In the genomic region with DNA sequence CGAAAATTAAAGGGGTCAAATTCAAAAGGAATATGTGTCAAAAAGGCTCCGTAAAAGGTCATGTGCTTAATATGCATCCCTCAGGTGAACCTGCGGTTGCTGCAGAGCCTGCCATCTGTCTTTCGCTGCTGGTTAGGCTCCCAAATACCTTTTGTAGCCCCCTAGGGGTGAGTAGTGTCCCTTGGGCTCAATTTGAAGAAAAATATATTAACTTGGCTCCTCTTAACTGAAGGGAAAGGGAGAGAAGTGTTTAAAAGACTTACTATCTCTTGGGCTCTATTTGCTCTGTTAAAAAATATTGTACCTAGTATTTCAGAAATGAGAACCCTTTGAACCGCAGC, we compare ENCODE assay signal across 1 cellular context.
TF ChIP-seq lines count a peak whose summit lies in the region.

No MANE protein-coding gene starts in this region.

TF ChIP-seq in SK-N-SH treated with all-trans-retinoic acid at 6 μM for 48 hours, 23 proteins besides CTCF, POLR2A, EP300 and RAD21 (continued from another document):
- TF ChIP-seq, protein P1, sequence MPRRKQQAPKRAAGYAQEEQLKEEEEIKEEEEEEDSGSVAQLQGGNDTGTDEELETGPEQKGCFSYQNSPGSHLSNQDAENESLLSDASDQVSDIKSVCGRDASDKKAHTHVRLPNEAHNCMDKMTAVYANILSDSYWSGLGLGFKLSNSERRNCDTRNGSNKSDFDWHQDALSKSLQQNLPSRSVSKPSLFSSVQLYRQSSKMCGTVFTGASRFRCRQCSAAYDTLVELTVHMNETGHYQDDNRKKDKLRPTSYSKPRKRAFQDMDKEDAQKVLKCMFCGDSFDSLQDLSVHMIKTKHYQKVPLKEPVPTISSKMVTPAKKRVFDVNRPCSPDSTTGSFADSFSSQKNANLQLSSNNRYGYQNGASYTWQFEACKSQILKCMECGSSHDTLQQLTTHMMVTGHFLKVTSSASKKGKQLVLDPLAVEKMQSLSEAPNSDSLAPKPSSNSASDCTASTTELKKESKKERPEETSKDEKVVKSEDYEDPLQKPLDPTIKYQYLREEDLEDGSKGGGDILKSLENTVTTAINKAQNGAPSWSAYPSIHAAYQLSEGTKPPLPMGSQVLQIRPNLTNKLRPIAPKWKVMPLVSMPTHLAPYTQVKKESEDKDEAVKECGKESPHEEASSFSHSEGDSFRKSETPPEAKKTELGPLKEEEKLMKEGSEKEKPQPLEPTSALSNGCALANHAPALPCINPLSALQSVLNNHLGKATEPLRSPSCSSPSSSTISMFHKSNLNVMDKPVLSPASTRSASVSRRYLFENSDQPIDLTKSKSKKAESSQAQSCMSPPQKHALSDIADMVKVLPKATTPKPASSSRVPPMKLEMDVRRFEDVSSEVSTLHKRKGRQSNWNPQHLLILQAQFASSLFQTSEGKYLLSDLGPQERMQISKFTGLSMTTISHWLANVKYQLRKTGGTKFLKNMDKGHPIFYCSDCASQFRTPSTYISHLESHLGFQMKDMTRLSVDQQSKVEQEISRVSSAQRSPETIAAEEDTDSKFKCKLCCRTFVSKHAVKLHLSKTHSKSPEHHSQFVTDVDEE (CRISPR knock-in tag; IDR thresholded peaks at IDR 0.05), result no peak
- TF ChIP-seq CSDC2 (CRISPR knock-in tag; IDR thresholded peaks at IDR 0.05) (no peak), ZFP30 (CRISPR knock-in tag; IDR thresholded peaks at IDR 0.05) (no peak), BACH2 (CRISPR knock-in tag; IDR thresholded peaks at IDR 0.05; ENCODE audit: borderline replicate concordance) (no peak), PPARA (CRISPR knock-in tag; IDR thresholded peaks at IDR 0.05; ENCODE audit: borderline replicate concordance) (no peak), ZFP3 (CRISPR knock-in tag; IDR thresholded peaks at IDR 0.05) (no peak), TOX (CRISPR knock-in tag; IDR thresholded peaks at IDR 0.05; ENCODE audit: borderline replicate concordance) (no peak), ARNTL (CRISPR knock-in tag; IDR thresholded peaks at IDR 0.05; ENCODE audit: borderline replicate concordance, low read depth) (no peak), ZNF8 (CRISPR knock-in tag; IDR thresholded peaks at IDR 0.05) (no peak), ZC3H10 (CRISPR knock-in tag; IDR thresholded peaks at IDR 0.05) (no peak), RARB (CRISPR knock-in tag; IDR thresholded peaks at IDR 0.05) (no peak)
- TF ChIP-seq, protein P2, sequence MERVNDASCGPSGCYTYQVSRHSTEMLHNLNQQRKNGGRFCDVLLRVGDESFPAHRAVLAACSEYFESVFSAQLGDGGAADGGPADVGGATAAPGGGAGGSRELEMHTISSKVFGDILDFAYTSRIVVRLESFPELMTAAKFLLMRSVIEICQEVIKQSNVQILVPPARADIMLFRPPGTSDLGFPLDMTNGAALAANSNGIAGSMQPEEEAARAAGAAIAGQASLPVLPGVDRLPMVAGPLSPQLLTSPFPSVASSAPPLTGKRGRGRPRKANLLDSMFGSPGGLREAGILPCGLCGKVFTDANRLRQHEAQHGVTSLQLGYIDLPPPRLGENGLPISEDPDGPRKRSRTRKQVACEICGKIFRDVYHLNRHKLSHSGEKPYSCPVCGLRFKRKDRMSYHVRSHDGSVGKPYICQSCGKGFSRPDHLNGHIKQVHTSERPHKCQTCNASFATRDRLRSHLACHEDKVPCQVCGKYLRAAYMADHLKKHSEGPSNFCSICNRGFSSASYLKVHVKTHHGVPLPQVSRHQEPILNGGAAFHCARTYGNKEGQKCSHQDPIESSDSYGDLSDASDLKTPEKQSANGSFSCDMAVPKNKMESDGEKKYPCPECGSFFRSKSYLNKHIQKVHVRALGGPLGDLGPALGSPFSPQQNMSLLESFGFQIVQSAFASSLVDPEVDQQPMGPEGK (CRISPR knock-in tag; IDR thresholded peaks at IDR 0.05; ENCODE audit: borderline replicate concordance), result no peak
- TF ChIP-seq, protein P3, sequence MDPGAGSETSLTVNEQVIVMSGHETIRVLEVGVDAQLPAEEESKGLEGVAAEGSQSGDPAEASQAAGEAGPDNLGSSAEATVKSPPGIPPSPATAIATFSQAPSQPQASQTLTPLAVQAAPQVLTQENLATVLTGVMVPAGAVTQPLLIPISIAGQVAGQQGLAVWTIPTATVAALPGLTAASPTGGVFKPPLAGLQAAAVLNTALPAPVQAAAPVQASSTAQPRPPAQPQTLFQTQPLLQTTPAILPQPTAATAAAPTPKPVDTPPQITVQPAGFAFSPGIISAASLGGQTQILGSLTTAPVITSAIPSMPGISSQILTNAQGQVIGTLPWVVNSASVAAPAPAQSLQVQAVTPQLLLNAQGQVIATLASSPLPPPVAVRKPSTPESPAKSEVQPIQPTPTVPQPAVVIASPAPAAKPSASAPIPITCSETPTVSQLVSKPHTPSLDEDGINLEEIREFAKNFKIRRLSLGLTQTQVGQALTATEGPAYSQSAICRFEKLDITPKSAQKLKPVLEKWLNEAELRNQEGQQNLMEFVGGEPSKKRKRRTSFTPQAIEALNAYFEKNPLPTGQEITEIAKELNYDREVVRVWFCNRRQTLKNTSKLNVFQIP (CRISPR knock-in tag; IDR thresholded peaks at IDR 0.05; ENCODE audit: borderline replicate concordance, low read depth), result no peak
- TF ChIP-seq, protein P4, sequence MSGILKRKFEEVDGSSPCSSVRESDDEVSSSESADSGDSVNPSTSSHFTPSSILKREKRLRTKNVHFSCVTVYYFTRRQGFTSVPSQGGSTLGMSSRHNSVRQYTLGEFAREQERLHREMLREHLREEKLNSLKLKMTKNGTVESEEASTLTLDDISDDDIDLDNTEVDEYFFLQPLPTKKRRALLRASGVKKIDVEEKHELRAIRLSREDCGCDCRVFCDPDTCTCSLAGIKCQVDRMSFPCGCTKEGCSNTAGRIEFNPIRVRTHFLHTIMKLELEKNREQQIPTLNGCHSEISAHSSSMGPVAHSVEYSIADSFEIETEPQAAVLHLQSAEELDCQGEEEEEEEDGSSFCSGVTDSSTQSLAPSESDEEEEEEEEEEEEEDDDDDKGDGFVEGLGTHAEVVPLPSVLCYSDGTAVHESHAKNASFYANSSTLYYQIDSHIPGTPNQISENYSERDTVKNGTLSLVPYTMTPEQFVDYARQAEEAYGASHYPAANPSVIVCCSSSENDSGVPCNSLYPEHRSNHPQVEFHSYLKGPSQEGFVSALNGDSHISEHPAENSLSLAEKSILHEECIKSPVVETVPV (CRISPR knock-in tag; IDR thresholded peaks at IDR 0.05), result no peak
